In the genomic region with DNA sequence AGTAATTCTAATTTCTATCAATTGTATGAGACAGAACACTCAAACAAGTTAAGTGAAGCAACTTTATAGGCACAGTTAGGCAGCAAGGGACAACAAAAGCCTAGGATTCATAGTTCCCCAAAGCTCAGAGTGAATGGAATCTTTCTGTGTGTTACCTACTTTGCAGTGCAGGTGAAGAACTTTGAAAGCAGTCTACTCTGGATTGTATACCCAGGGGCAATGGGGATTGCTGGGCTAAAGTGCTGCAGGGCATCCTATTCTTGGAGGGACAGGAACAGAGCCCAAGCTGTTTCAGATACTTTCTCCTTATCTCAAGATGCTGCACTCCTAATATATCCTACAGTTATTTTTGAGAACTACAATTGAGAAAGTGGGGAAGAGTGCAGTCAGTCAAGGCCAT, we compare ENCODE assay signal across 39 cellular contexts.
"Had no signal": no experiment of that assay in that cellular context is flagged by ENCODE, and none has a peak within 500 bp of the region (broad histone marks: within the 10 kb centered on the region; RNA-seq: fewer than 3 reads in every experiment).

No MANE protein-coding gene starts in this region.

- H3K9me3 ChIP-seq: adrenal gland had no signal

- H3K4me3 ChIP-seq: adrenal gland, ascending aorta, body of pancreas, breast epithelium, cardiac muscle cell had no signal

- ATAC-seq: activated naive CD4-positive, alpha-beta T cell treated with anti-CD3 and anti-CD28 coated beads, Interleukin-2, amount 50 U/mL, for 72 hours; activated naive CD8-positive, alpha-beta T cell treated with anti-CD3 and anti-CD28 coated beads, Interleukin-2, amount 50 U/mL, for 24 hours; activated T-cell treated with anti-CD3 and anti-CD28 coated beads, Interleukin-2, amount 50 U/mL, for 4 hours; activated T-cell treated with anti-CD3 and anti-CD28 coated beads, Interleukin-2, amount 50 U/mL, for 72 hours; activated T-helper 17 cell treated with anti-CD3 and anti-CD28 coated beads, Interleukin-2, amount 50 U/mL, for 72 hours; body of pancreas had no signal

- H3K27ac Mint-ChIP-seq: activated naive CD4-positive, alpha-beta T cell treated with anti-CD3 and anti-CD28 coated beads for 36 hours; activated naive CD4-positive, alpha-beta T cell treated with anti-CD3 and anti-CD28 coated beads, Interleukin-2, amount 10 ng/mL, durations not matched to agents 7 days and 5 days; activated naive CD4-positive, alpha-beta T cell treated with anti-CD3 and anti-CD28 coated beads, Interleukin-2, amount 50 U/mL, for 24 hours; activated naive CD4-positive, alpha-beta T cell treated with anti-CD3 and anti-CD28 coated beads, Interleukin-2, amount 50 U/mL, for 72 hours; activated naive CD8-positive, alpha-beta T cell; activated naive CD8-positive, alpha-beta T cell treated with anti-CD3 and anti-CD28 coated beads for 36 hours; activated naive CD8-positive, alpha-beta T cell treated with anti-CD3 and anti-CD28 coated beads, Interleukin-2, amount 10 ng/mL, durations not matched to agents 7 days and 5 days; activated naive CD8-positive, alpha-beta T cell treated with anti-CD3 and anti-CD28 coated beads, Interleukin-2, amount 50 U/mL, for 24 hours; activated T-cell treated with anti-CD3 and anti-CD28 coated beads, Interleukin-2, amount 50 U/mL, for 24 hours; activated T-cell treated with anti-CD3 and anti-CD28 coated beads, Interleukin-2, amount 50 U/mL, for 72 hours; activated T-helper 1 cell treated with anti-CD3 and anti-CD28 coated beads, Interleukin-12 subunit alpha, Interleukin-12 subunit beta, Interleukin-2, Interleukin-4 antibody, amounts not matched to agents 30 ng/mL and 10 ng/mL and 1 ng/mL, durations not matched to agents 14 hours and 24 hours and 36 hours; activated T-helper 17 cell treated with anti-CD3 and anti-CD28 coated beads, Interleukin-2, amount 50 U/mL, for 72 hours; activated T-helper 2 cell treated with anti-CD3 and anti-CD28 coated beads, Interferon-gamma antibody, Interleukin-2, Interleukin-4, amounts not matched to agents 10 μg/mL and 5 μg/mL and 100 μg/mL, durations not matched to agents 14 hours and 24 hours and 36 hours; brain had no signal

- H3K4me1 Mint-ChIP-seq: activated naive CD8-positive, alpha-beta T cell treated with anti-CD3 and anti-CD28 coated beads, Interleukin-2, amount 10 ng/mL, durations not matched to agents 7 days and 5 days; brain; central memory CD8-positive, alpha-beta T cell had no signal

- H3K27ac ChIP-seq: adrenal gland, ascending aorta, body of pancreas, brain microvascular endothelial cell, breast epithelium, cardiac muscle cell had no signal

- H3K4me1 ChIP-seq: adrenal gland, body of pancreas, breast epithelium had no signal

- H3K27me3 Mint-ChIP-seq: activated naive CD4-positive, alpha-beta T cell treated with anti-CD3 and anti-CD28 coated beads, Interleukin-2, amount 10 ng/mL, durations not matched to agents 7 days and 5 days; activated naive CD4-positive, alpha-beta T cell treated with anti-CD3 and anti-CD28 coated beads, Interleukin-2, amount 50 U/mL, for 24 hours; activated naive CD8-positive, alpha-beta T cell; activated naive CD8-positive, alpha-beta T cell treated with anti-CD3 and anti-CD28 coated beads for 36 hours; activated naive CD8-positive, alpha-beta T cell treated with anti-CD3 and anti-CD28 coated beads, Interleukin-2, amount 10 ng/mL, durations not matched to agents 7 days and 5 days; activated naive CD8-positive, alpha-beta T cell treated with anti-CD3 and anti-CD28 coated beads, Interleukin-2, amount 50 U/mL, for 24 hours; activated T-cell treated with anti-CD3 and anti-CD28 coated beads, Interleukin-2, amount 50 U/mL, for 24 hours; activated T-helper 17 cell treated with anti-CD3 and anti-CD28 coated beads, Interleukin-2, amount 50 U/mL, for 72 hours; central memory CD8-positive, alpha-beta T cell had no signal

- FAIRE-seq: astrocyte, bronchial epithelial cell had no signal

- H3K27me3 ChIP-seq: adrenal gland, ascending aorta, body of pancreas, brain microvascular endothelial cell, breast epithelium had no signal

- H3K4me3 Mint-ChIP-seq: activated naive CD4-positive, alpha-beta T cell treated with anti-CD3 and anti-CD28 coated beads for 36 hours; activated naive CD4-positive, alpha-beta T cell treated with anti-CD3 and anti-CD28 coated beads, Interleukin-2, amount 10 ng/mL, durations not matched to agents 7 days and 5 days; activated naive CD4-positive, alpha-beta T cell treated with anti-CD3 and anti-CD28 coated beads, Interleukin-2, amount 50 U/mL, for 24 hours; activated naive CD8-positive, alpha-beta T cell; activated naive CD8-positive, alpha-beta T cell treated with anti-CD3 and anti-CD28 coated beads for 36 hours; activated naive CD8-positive, alpha-beta T cell treated with anti-CD3 and anti-CD28 coated beads, Interleukin-2, amount 10 ng/mL, durations not matched to agents 7 days and 5 days; activated naive CD8-positive, alpha-beta T cell treated with anti-CD3 and anti-CD28 coated beads, Interleukin-2, amount 50 U/mL, for 24 hours; activated T-cell treated with anti-CD3 and anti-CD28 coated beads, Interleukin-2, amount 50 U/mL, for 24 hours; activated T-cell treated with anti-CD3 and anti-CD28 coated beads, Interleukin-2, amount 50 U/mL, for 4 hours; activated T-cell treated with anti-CD3 and anti-CD28 coated beads, Interleukin-2, amount 50 U/mL, for 72 hours; activated T-helper 1 cell treated with anti-CD3 and anti-CD28 coated beads, Interleukin-12 subunit alpha, Interleukin-12 subunit beta, Interleukin-2, Interleukin-4 antibody, amounts not matched to agents 30 ng/mL and 10 ng/mL and 1 ng/mL, durations not matched to agents 14 hours and 24 hours and 36 hours; activated T-helper 17 cell treated with anti-CD3 and anti-CD28 coated beads, Interleukin-2, amount 50 U/mL, for 72 hours; brain; central memory CD8-positive, alpha-beta T cell had no signal

- H3K36me3 ChIP-seq: adrenal gland, ascending aorta, brain microvascular endothelial cell, breast epithelium, cardiac muscle cell had no signal

- DNase-seq: activated effector memory CD4-positive, alpha-beta T cell treated with anti-CD3 and anti-CD28 coated beads, Interleukin-2, amount 50 U/mL, for 16 hours; activated effector memory CD4-positive, alpha-beta T cell treated with Interleukin-2 at 50 U/mL for 16 hours; activated gamma-delta T cell; activated gamma-delta T cell treated with Interleukin-2 at 50 U/mL for 16 hours; activated naive CD4-positive, alpha-beta T cell; activated naive CD4-positive, alpha-beta T cell treated with anti-CD3 and anti-CD28 coated beads for 36 hours; activated naive CD4-positive, alpha-beta T cell treated with anti-CD3 and anti-CD28 coated beads, Interleukin-2, amount 10 ng/mL, durations not matched to agents 7 days and 5 days; activated naive CD4-positive, alpha-beta T cell treated with anti-CD3 and anti-CD28 coated beads, Interleukin-2, amount 50 U/mL, for 16 hours; activated naive CD4-positive, alpha-beta T cell treated with Interleukin-2 at 50 U/mL for 16 hours; activated naive CD8-positive, alpha-beta T cell treated with anti-CD3 and anti-CD28 coated beads for 36 hours; activated naive CD8-positive, alpha-beta T cell treated with anti-CD3 and anti-CD28 coated beads, Interleukin-2, amount 10 ng/mL, durations not matched to agents 7 days and 5 days; activated naive CD8-positive, alpha-beta T cell treated with anti-CD3 and anti-CD28 coated beads, Interleukin-2, amount 50 U/mL, for 24 hours; activated T-cell treated with anti-CD3 and anti-CD28 coated beads, Interleukin-2, amount 50 U/mL, for 24 hours; activated T-cell treated with anti-CD3 and anti-CD28 coated beads, Interleukin-2, amount 50 U/mL, for 4 hours; activated T-cell treated with anti-CD3 and anti-CD28 coated beads, Interleukin-2, amount 50 U/mL, for 48 hours; activated T-cell treated with anti-CD3 and anti-CD28 coated beads, Interleukin-2, amount 50 U/mL, for 72 hours; adrenal gland; amniotic stem cell; amygdala; anterior cingulate cortex; aorta; body of pancreas; brain microvascular endothelial cell; caudate nucleus; central memory CD4-positive, alpha-beta T cell; cerebellar nuclear complex had no signal

- H3K36me3 Mint-ChIP-seq: brain had no signal
